17 cellular contexts compared by ENCODE assay signal in genomic region chr3:188119846-188120245, GRCh38. TPM values are rescaled to one million over a fixed set of nuclear protein-coding genes. Genes with fewer than 3 reads are reported as not detected.
DNase-seq lines count a peak whose midpoint lies in the region; ATAC-seq and TF ChIP-seq lines count a peak whose summit lies in the region.
"Had no signal": no experiment of that assay in that cellular context is flagged by ENCODE, and none has a peak within 500 bp of the region (broad histone marks: within the 10 kb centered on the region; RNA-seq: fewer than 3 reads in every experiment).

No MANE protein-coding gene starts in this region.

- H2AK5ac ChIP-seq in mesendoderm (ENCODE audit: low read length) = no peak overlapping the region

- no peak overlapping the region for H2BK120ac ChIP-seq in mesendoderm (ENCODE audit: low read depth, low read length)

- peaks cover 7% of the 10 kb centered on the region for H3K4me1 ChIP-seq in mesendoderm (ENCODE audit: control insufficient read depth, low read depth, low read length)
- H3K4me1 ChIP-seq: BE2C had no signal

- no peaks in the 10 kb centered on the region for H3K27me3 ChIP-seq in mesendoderm (ENCODE audit: insufficient read depth, low read length, poor library complexity)
- H3K27me3 ChIP-seq: BE2C had no signal

- H3K36me3 ChIP-seq in mesendoderm (ENCODE audit: control insufficient read depth, insufficient read depth, low read length) = no peaks in the 10 kb centered on the region
- H3K36me3 ChIP-seq: BE2C had no signal

- H3K4ac ChIP-seq in mesendoderm (ENCODE audit: low read depth, low read length) = no peak overlapping the region

- ATAC-seq in GM18519 (IDR thresholded peaks at IDR 0.05; ENCODE audit: low FRiP score, unreplicated experiment) (no peak), GM21423 (IDR thresholded peaks at IDR 0.05; ENCODE audit: unreplicated experiment) (no peak)

- no peak overlapping the region for H4K5ac ChIP-seq in mesendoderm (ENCODE audit: low read length)

- H3K79me2 ChIP-seq in mesendoderm (ENCODE audit: control insufficient read depth, insufficient read depth, low read length) = no peaks in the 10 kb centered on the region

- no peak overlapping the region for H3K23ac ChIP-seq in mesendoderm (ENCODE audit: low read length)

- no peaks in the 10 kb centered on the region for H3K79me1 ChIP-seq in mesendoderm (ENCODE audit: low read length)

- no peak overlapping the region for H2BK15ac ChIP-seq in mesendoderm (replicated peaks; ENCODE audit: low read depth)

- H3K56ac ChIP-seq in mesendoderm (ENCODE audit: low read length) = no peak overlapping the region

- TF ChIP-seq CTCF in LNCaP clone FGC (IDR thresholded peaks at IDR 0.05; ENCODE audit: control insufficient read depth, extremely low read depth, insufficient read depth) = no peak

- WGBS in mesendoderm (ENCODE audit: extremely low coverage, insufficient coverage, low lambda C conversion rate) = no CpG with 5 or more reads among the region's 3 CpGs

- H3K4me3 ChIP-seq in LNCaP clone FGC (ENCODE audit: low read depth, low read length) = no peak overlapping the region
- no peak overlapping the region for H3K4me3 ChIP-seq in mesendoderm (ENCODE audit: low read length)

- no peak overlapping the region for H2BK5ac ChIP-seq in mesendoderm (ENCODE audit: low read length)

- H3K27ac ChIP-seq in mesendoderm (ENCODE audit: low read depth, low read length) = no peak overlapping the region

- peak; percentile 13 for DNase-seq in LNCaP clone FGC (ENCODE audit: low read depth)
- DNase-seq in cerebellar cortex (ENCODE audit: low spot score) = peak; percentile 42
- DNase-seq in mesendoderm = peak; percentile 19
- DNase-seq in islet precursor cell = no peak
- DNase-seq in midbrain (lab: John Stamatoyannopoulos, UW) = no peak
- DNase-seq: ACHN; BE2C; CD4-positive, CD25-positive, alpha-beta regulatory T cell; CD8-positive, alpha-beta memory T cell; COR-L47; DMS 273 treated with DMSO at 0.1 percent for 48 hours; DMS53; DND-41; EL; HCEC 1CT had no signal

- no peak overlapping the region for H3K18ac ChIP-seq in mesendoderm (ENCODE audit: low read length)

- H3K4me2 ChIP-seq in mesendoderm (ENCODE audit: low read length) = no peak overlapping the region

- no peak overlapping the region for H3K9ac ChIP-seq in mesendoderm (ENCODE audit: low read length)

- H4K8ac ChIP-seq in mesendoderm (ENCODE audit: low read depth, low read length) = no peak overlapping the region

RNA-seq across cellular contexts. Expression of gene LPP, which starts 34.1 kb away (rescaled TPM):
- 30.8 TPM for polyA plus RNA-seq in mesendoderm (2013, experiment 1 of 2)
- polyA plus RNA-seq in mesendoderm (2013, experiment 2 of 2) = 28.3 TPM

Comparison
In these comparisons a context has a peak if more than half of its experiments do, and no peak if none do; other contexts are left out.
1. DNase-seq: peak in LNCaP clone FGC (single experiment), cerebellar cortex (single experiment) and mesendoderm (single experiment); none in islet precursor cell (single experiment) and midbrain (single experiment).